ENCODE assay signal across 9 cellular contexts in the genomic region with DNA sequence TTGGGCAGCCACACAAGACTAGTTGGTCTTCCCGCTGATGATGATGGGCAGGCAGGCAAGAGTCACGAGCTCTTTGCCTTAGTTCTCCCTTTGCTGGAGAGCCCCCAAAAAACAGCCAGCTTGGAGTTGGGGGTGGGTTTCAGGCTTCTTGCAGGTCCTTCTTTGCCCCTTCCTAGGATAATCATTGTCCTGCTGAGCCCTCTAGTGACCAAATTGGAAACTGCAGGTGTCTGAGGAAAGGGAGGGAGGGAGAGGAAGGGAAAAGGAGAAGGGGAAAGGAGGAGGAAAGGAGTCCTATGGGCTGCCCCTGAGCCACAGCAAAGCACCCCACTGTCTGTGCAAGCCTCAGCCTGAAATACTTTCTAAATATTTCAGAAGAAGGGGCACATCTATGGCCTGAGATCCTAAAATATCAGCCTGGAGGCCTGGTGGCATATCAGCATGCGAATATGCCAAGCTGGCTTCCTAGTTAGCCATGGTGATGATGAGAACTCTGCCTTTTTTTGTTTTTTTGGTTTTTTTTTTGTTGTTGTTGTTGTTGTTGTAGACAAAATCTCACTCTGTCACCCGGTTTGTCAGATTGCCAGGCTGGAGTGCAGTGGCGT.
DNase-seq lines count a peak whose midpoint lies in the region; ATAC-seq and TF ChIP-seq lines count a peak whose summit lies in the region.
"Had no signal": no experiment of that assay in that cellular context is flagged by ENCODE, and none has a peak within 500 bp of the region (broad histone marks: within the 10 kb centered on the region; RNA-seq: fewer than 3 reads in every experiment).

No MANE protein-coding gene starts in this region.

- ATAC-seq in GM21360 (IDR thresholded peaks at IDR 0.05; ENCODE audit: unreplicated experiment) = peak; percentile 56
- peak; percentile 31 for ATAC-seq in stimulated activated effector memory CD8-positive, alpha-beta T cell treated with anti-CD3 and anti-CD28 coated beads, Interleukin-12 subunit alpha, Interleukin-12 subunit beta, amount 100 ng/mL, for 72 hours
- no peak for ATAC-seq in HG02678 (IDR thresholded peaks at IDR 0.05; ENCODE audit: unreplicated experiment)

- H3K4me3 Mint-ChIP-seq in activated CD4-positive, alpha-beta T cell treated with anti-CD3 and anti-CD28 coated beads, Interleukin-2, amount 10 ng/mL, durations not matched to agents 24 days and 14 days = no peak overlapping the region
- H3K4me3 Mint-ChIP-seq in stimulated activated effector memory CD8-positive, alpha-beta T cell treated with anti-CD3 and anti-CD28 coated beads, Interleukin-12 subunit alpha, Interleukin-12 subunit beta, amount 100 ng/mL, for 72 hours = no peak overlapping the region

- 55% methylated on average over 4 of the region's 5 CpGs for WGBS in mesenchymal stem cell

- no peak overlapping the region for H4K91ac ChIP-seq in mesenchymal stem cell (ENCODE audit: low read length)

- H3K9me3 Mint-ChIP-seq in activated CD4-positive, alpha-beta T cell treated with anti-CD3 and anti-CD28 coated beads, Interleukin-2, amount 10 ng/mL, durations not matched to agents 24 days and 14 days = no peaks in the 10 kb centered on the region
- no peaks in the 10 kb centered on the region for H3K9me3 Mint-ChIP-seq in stimulated activated effector memory CD8-positive, alpha-beta T cell treated with anti-CD3 and anti-CD28 coated beads, Interleukin-12 subunit alpha, Interleukin-12 subunit beta, amount 100 ng/mL, for 72 hours

- peak; percentile 63 to 95 (median 88) for TF ChIP-seq CTCF in dorsolateral prefrontal cortex (IDR thresholded peaks at IDR 0.05 in 54 of 56, conservative IDR thresholded peaks at IDR 0.05 in 2 of 56; ENCODE audit: low read depth in 1 of 56, partially characterized antibody in 56 of 56)

- H3K27me3 ChIP-seq in dorsolateral prefrontal cortex (peaks cover 0 to 13% (median 0%) of the 10 kb centered on the region in 45 donors), mesenchymal stem cell (ENCODE audit: control insufficient read depth in 1 of 2, insufficient read depth in 1 of 2, low read length in 2 of 2) (peaks cover 36 to 38% of the 10 kb centered on the region in 2 experiments)

- no peak overlapping the region for H2BK120ac ChIP-seq in mesenchymal stem cell (ENCODE audit: low read depth, low read length)

- no peak overlapping the region for H2BK15ac ChIP-seq in mesenchymal stem cell (ENCODE audit: low read depth, poor library complexity, severe bottlenecking)

- no peak overlapping the region for H3K4ac ChIP-seq in mesenchymal stem cell (ENCODE audit: low read depth in 1 of 2, low read length in 2 of 2)

- H2BK12ac ChIP-seq in mesenchymal stem cell (ENCODE audit: low read length in 2 of 2) = no peak overlapping the region

- H3K27ac ChIP-seq in dorsolateral prefrontal cortex (peak overlapping the region in 51 of 59 donors; percentile 9 to 94 (median 73)), mesenchymal stem cell (ENCODE audit: low read length, poor library complexity, severe bottlenecking) (no peak overlapping the region)
- H3K27ac ChIP-seq: SK-N-MC had no signal

- no peak overlapping the region for H3K14ac ChIP-seq in mesenchymal stem cell (ENCODE audit: low read length in 2 of 2)

- no peak overlapping the region for H3K4me2 ChIP-seq in mesenchymal stem cell (ENCODE audit: low read length, poor library complexity, severe bottlenecking)

- H3K36me3 ChIP-seq in mesenchymal stem cell (ENCODE audit: control insufficient read depth in 1 of 2, insufficient read depth in 2 of 2, low read depth in 1 of 2, low read length in 2 of 2) = no peaks in the 10 kb centered on the region

- H3K4me3 ChIP-seq in dorsolateral prefrontal cortex (peak overlapping the region in 2 of 59 donors; percentile 20 to 22), mesenchymal stem cell (ENCODE audit: insufficient read depth in 1 of 2, low read depth in 1 of 2, low read length in 2 of 2) (no peak overlapping the region)
- H3K4me3 ChIP-seq: SK-N-MC had no signal

- DNase-seq in CMK (ENCODE audit: low read depth) (peak; percentile 37), NCI-H2081 (lab: John Stamatoyannopoulos, UW) (peak; percentile 58 to 64), dorsolateral prefrontal cortex (peak in 8 of 10 donors; percentile 26 to 72 (median 59)), mesenchymal stem cell (peak; percentile 54)
- DNase-seq in activated CD4-positive, alpha-beta T cell treated with anti-CD3 and anti-CD28 coated beads, Interleukin-2, amount 10 ng/mL, durations not matched to agents 24 days and 14 days = peak; percentile 87
- DNase-seq in stimulated activated effector memory CD8-positive, alpha-beta T cell treated with anti-CD3 and anti-CD28 coated beads, Interleukin-12 subunit alpha, Interleukin-12 subunit beta, amount 100 ng/mL, for 72 hours (ENCODE audit: low spot score in 2 of 2) = peak; percentile 50 to 75

- peaks cover 17% of the 10 kb centered on the region for H3K27me3 Mint-ChIP-seq in activated CD4-positive, alpha-beta T cell treated with anti-CD3 and anti-CD28 coated beads, Interleukin-2, amount 10 ng/mL, durations not matched to agents 24 days and 14 days

- H3K23ac ChIP-seq in mesenchymal stem cell (ENCODE audit: low read length in 2 of 2) = no peak overlapping the region

- intact Hi-C loops in activated CD4-positive, alpha-beta T cell treated with anti-CD3 and anti-CD28 coated beads, Interleukin-2, amount 10 ng/mL, durations not matched to agents 24 days and 14 days (cut with micrococcal nuclease) = loop anchor here (1.0 kb wide), 1 partner anchor 616 kb away; no protein-coding TSS in a partner anchor
- intact Hi-C loops in dorsolateral prefrontal cortex (cut with DNase I) = loop anchor here (1.0 to 10.0 kb wide), 7 partner anchors 54 to 614 kb away; no protein-coding TSS in a partner anchor

- no peaks in the 10 kb centered on the region for H3K79me1 ChIP-seq in mesenchymal stem cell (replicated peaks; ENCODE audit: low read length, poor library complexity, severe bottlenecking)

- H4K8ac ChIP-seq in mesenchymal stem cell (ENCODE audit: low read length) = no peak overlapping the region

- no peaks in the 10 kb centered on the region for H3K4me1 Mint-ChIP-seq in activated CD4-positive, alpha-beta T cell treated with anti-CD3 and anti-CD28 coated beads, Interleukin-2, amount 10 ng/mL, durations not matched to agents 24 days and 14 days
- no peaks in the 10 kb centered on the region for H3K4me1 Mint-ChIP-seq in stimulated activated effector memory CD8-positive, alpha-beta T cell treated with anti-CD3 and anti-CD28 coated beads, Interleukin-12 subunit alpha, Interleukin-12 subunit beta, amount 100 ng/mL, for 72 hours

- H2BK5ac ChIP-seq in mesenchymal stem cell (ENCODE audit: low read depth, low read length, poor library complexity, severe bottlenecking) = no peak overlapping the region

- no peak overlapping the region for H3K18ac ChIP-seq in mesenchymal stem cell (ENCODE audit: low read depth in 1 of 2, low read length in 2 of 2)

- H3K27ac Mint-ChIP-seq in activated CD4-positive, alpha-beta T cell treated with anti-CD3 and anti-CD28 coated beads, Interleukin-2, amount 10 ng/mL, durations not matched to agents 24 days and 14 days = no peak overlapping the region
- H3K27ac Mint-ChIP-seq in stimulated activated effector memory CD8-positive, alpha-beta T cell treated with anti-CD3 and anti-CD28 coated beads, Interleukin-12 subunit alpha, Interleukin-12 subunit beta, amount 100 ng/mL, for 72 hours = no peak overlapping the region

- no peak overlapping the region for H2AFZ ChIP-seq in mesenchymal stem cell (ENCODE audit: low read depth, low read length)

- H3K9me3 ChIP-seq in mesenchymal stem cell (ENCODE audit: control insufficient read depth, low read length) = no peaks in the 10 kb centered on the region

- H2AK5ac ChIP-seq in mesenchymal stem cell (ENCODE audit: low read length, severe bottlenecking) = no peak overlapping the region

- peaks cover 1% of the 10 kb centered on the region for H3K4me1 ChIP-seq in mesenchymal stem cell (ENCODE audit: control insufficient read depth, insufficient read depth, low read depth, low read length)

- no peaks in the 10 kb centered on the region for H3K36me3 Mint-ChIP-seq in activated CD4-positive, alpha-beta T cell treated with anti-CD3 and anti-CD28 coated beads, Interleukin-2, amount 10 ng/mL, durations not matched to agents 24 days and 14 days (ENCODE audit: low read depth)
- no peaks in the 10 kb centered on the region for H3K36me3 Mint-ChIP-seq in stimulated activated effector memory CD8-positive, alpha-beta T cell treated with anti-CD3 and anti-CD28 coated beads, Interleukin-12 subunit alpha, Interleukin-12 subunit beta, amount 100 ng/mL, for 72 hours

- no peak overlapping the region for H3K9ac ChIP-seq in mesenchymal stem cell (ENCODE audit: low read length)

Comparison
In these comparisons a context has a peak if more than half of its experiments do, and no peak if none do; other contexts are left out.
1. DNase-seq: peak in every context shown above with its lines; median percentile 87 in activated CD4-positive, alpha-beta T cell treated with anti-CD3 and anti-CD28 coated beads, Interleukin-2, amount 10 ng/mL, durations not matched to agents 24 days and 14 days; 62 in stimulated activated effector memory CD8-positive, alpha-beta T cell treated with anti-CD3 and anti-CD28 coated beads, Interleukin-12 subunit alpha, Interleukin-12 subunit beta, amount 100 ng/mL, for 72 hours; 61 in NCI-H2081; 59 in dorsolateral prefrontal cortex; 54 in mesenchymal stem cell; 37 in CMK.